In genomic region chr14:65222434-65222833, GRCh38 we compare ENCODE assay signal across 9 cellular contexts.
DNase-seq lines count a peak whose midpoint lies in the region; ATAC-seq and TF ChIP-seq lines count a peak whose summit lies in the region.
"Had no signal": no experiment of that assay in that cellular context is flagged by ENCODE, and none has a peak within 500 bp of the region (broad histone marks: within the 10 kb centered on the region; RNA-seq: fewer than 3 reads in every experiment).

No MANE protein-coding gene starts in this region.

- no peaks in the 10 kb centered on the region for H3K36me3 ChIP-seq in HAP-1 (replicated peaks)
- no peaks in the 10 kb centered on the region for H3K36me3 ChIP-seq in esophagus muscularis mucosa
- H3K36me3 ChIP-seq: SJCRH30 had no signal

- no peak for ATAC-seq in GM19035 (IDR thresholded peaks at IDR 0.05; ENCODE audit: unreplicated experiment)

- DNase-seq in COLO829 (ENCODE audit: low spot score) (peak; percentile 62), HAP-1 (ENCODE audit: low spot score in 2 of 2) (peak; percentile 41 to 76), NCI-H748 (lab: John Stamatoyannopoulos, UW; ENCODE audit: unreplicated experiment) (peak; percentile 50), activated T-cell treated with anti-CD3 and anti-CD28 coated beads for 4 hours (peak; percentile 38), esophagus muscularis mucosa (ENCODE audit: extremely low spot score) (no peak), nephron progenitor cell (peak; percentile 41), type B pancreatic cell (ENCODE audit: extremely low spot score, unreplicated experiment) (no peak)

- no peaks in the 10 kb centered on the region for H3K9me3 Mint-ChIP-seq in nephron progenitor cell
- no peaks in the 10 kb centered on the region for H3K9me3 Mint-ChIP-seq in type B pancreatic cell

- TF ChIP-seq EP300 in esophagus muscularis mucosa (IDR thresholded peaks at IDR 0.05): no peak

- intact Hi-C loops in esophagus muscularis mucosa (cut with DNase I): loop anchor here (10.0 kb wide), 1 partner anchor 192 kb away; the partner anchor contains the start of gene FUT8

- H3K4me3 Mint-ChIP-seq in nephron progenitor cell (no peak overlapping the region), type B pancreatic cell (no peak overlapping the region)

- TF ChIP-seq POLR2A in esophagus muscularis mucosa (IDR thresholded peaks at IDR 0.05; ENCODE audit: low read depth): no peak

- no peak overlapping the region for H3K27ac ChIP-seq in esophagus muscularis mucosa (replicated peaks in 1 of 4)
- H3K27ac ChIP-seq: SJCRH30 had no signal

- peak; percentile 46 to 72 (median 53) for TF ChIP-seq CTCF in esophagus muscularis mucosa (IDR thresholded peaks at IDR 0.05)
- TF ChIP-seq CTCF in nephron progenitor cell (IDR thresholded peaks at IDR 0.05): peak; percentile 74
- TF ChIP-seq CTCF in type B pancreatic cell (conservative IDR thresholded peaks at IDR 0.05): peak; percentile 81

- in situ Hi-C loops in HAP-1 (cut with MboI; ENCODE audit: low sequenced_read_pairs): loop anchor here (10.0 kb wide), 1 partner anchor 182 kb away; no protein-coding TSS in a partner anchor

- WGBS in esophagus muscularis mucosa: 35% methylated on average over 8 of the region's 8 CpGs

- H3K4me3 ChIP-seq in HAP-1 (no peak overlapping the region), esophagus muscularis mucosa (no peak overlapping the region)
- H3K4me3 ChIP-seq: SJCRH30 had no signal

- no peaks in the 10 kb centered on the region for H3K9me3 ChIP-seq in HAP-1
- H3K9me3 ChIP-seq in esophagus muscularis mucosa: no peaks in the 10 kb centered on the region
- H3K9me3 ChIP-seq: SJCRH30 had no signal

- peaks cover 36% of the 10 kb centered on the region for H3K4me1 ChIP-seq in HAP-1
- peaks cover 0 to 4% (median 0%) of the 10 kb centered on the region in 4 donors for H3K4me1 ChIP-seq in esophagus muscularis mucosa
- H3K4me1 ChIP-seq: SJCRH30 had no signal

- peaks cover 6% of the 10 kb centered on the region for H3K4me1 Mint-ChIP-seq in nephron progenitor cell
- H3K4me1 Mint-ChIP-seq in type B pancreatic cell (ENCODE audit: unreplicated experiment): peaks cover 28% of the 10 kb centered on the region

- H3K27me3 ChIP-seq in HAP-1 (ENCODE audit: low read depth) (no peaks in the 10 kb centered on the region), esophagus muscularis mucosa (no peaks in the 10 kb centered on the region)
- H3K27me3 ChIP-seq: SJCRH30 had no signal

- H3K27me3 Mint-ChIP-seq in nephron progenitor cell (ENCODE audit: low read depth, poor library complexity) (peaks cover 6% of the 10 kb centered on the region), type B pancreatic cell (no peaks in the 10 kb centered on the region)

- H3K36me3 Mint-ChIP-seq in nephron progenitor cell (ENCODE audit: low read depth) (no peaks in the 10 kb centered on the region), type B pancreatic cell (no peaks in the 10 kb centered on the region)

- no peak overlapping the region for H3K27ac Mint-ChIP-seq in nephron progenitor cell
- H3K27ac Mint-ChIP-seq in type B pancreatic cell: no peak overlapping the region

Comparison
In these comparisons a context has a peak if more than half of its experiments do, and no peak if none do; other contexts are left out.
1. DNase-seq: peak in COLO829 (single experiment), HAP-1 (2 of 2), NCI-H748 (single experiment), activated T-cell treated with anti-CD3 and anti-CD28 coated beads for 4 hours (single experiment) and nephron progenitor cell (single experiment); none in esophagus muscularis mucosa (single experiment) and type B pancreatic cell (single experiment).
2. Peak in every context shown above with its lines, with median percentiles within 50 percentile points of each other: CTCF ChIP-seq.